ENCODE assay signal across 8 cellular contexts in the genomic region with DNA sequence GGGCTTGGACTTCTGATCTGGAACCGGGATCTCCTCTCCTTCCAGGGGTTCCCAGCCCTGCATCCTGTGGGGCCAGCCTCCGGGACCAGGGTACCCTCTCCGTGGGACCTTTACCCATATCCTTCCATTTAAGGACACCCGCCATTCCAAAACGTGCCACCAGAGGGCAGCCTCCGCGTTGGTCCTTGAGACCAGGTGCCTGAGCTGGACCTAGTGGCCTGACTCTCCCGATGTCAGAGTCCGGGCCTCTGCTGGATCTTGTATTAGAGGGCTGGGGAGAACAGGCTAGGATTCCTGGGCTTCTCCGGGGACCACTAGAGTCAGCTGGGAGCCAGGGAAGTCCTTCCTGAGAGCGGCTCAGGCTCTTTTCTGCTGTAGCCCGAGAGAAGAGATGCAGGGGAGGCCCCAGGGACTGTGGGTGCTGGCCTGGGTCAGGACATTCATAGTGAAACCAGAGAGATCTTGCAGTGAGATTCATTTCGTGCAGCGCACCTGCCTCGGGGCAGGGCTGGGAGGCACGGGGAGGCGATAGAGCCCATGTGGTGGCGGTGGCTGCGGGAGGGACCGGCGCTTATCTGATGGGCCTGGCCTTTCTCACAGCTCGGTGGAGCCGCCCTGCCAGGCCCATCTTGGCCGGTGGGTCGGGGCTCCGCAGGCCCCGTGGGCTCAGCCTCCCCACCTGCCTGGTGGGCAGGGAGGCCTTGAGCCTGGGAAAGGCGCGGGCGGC. TPM values are rescaled to one million over a fixed set of nuclear protein-coding genes. Genes with fewer than 3 reads are reported as not detected.
A peak's percentile ranks its signal among the peaks of the same experiment; 100 is the strongest.
DNase-seq lines count a peak whose midpoint lies in the region; ATAC-seq and TF ChIP-seq lines count a peak whose summit lies in the region.

No MANE protein-coding gene starts in this region.

- H3K4me3 ChIP-seq in lung: no peak overlapping the region

- 54 to 55% methylated on average over 30 of the region's 30 CpGs for WGBS in lung, 2 donors

- ATAC-seq in GM18858 (IDR thresholded peaks at IDR 0.05; ENCODE audit: unreplicated experiment) (peak; percentile 90), HG03066 (IDR thresholded peaks at IDR 0.05; ENCODE audit: low read depth, unreplicated experiment) (peak; percentile 89), lung (ENCODE audit: insufficient read depth, low FRiP score) (peak; percentile 84)

- peaks cover 0 to 6% of the 10 kb centered on the region in 2 donors for H3K9me3 ChIP-seq in lung (ENCODE audit: control insufficient read depth in 2 of 2, insufficient read depth in 1 of 2, low read length in 1 of 2)

- H3K4me1 ChIP-seq in lung (ENCODE audit: control insufficient read depth in 2 of 2, insufficient read depth in 2 of 2, low read length in 2 of 2): no peaks in the 10 kb centered on the region

- peak; percentile 78 for TF ChIP-seq CTCF in lung (IDR thresholded peaks at IDR 0.05; ENCODE audit: control extremely low read depth, extremely low read depth)

- no peak overlapping the region for H3K27ac ChIP-seq in lung (ENCODE audit: low read depth in 1 of 2, low read length in 1 of 2)

- H3K36me3 ChIP-seq in lung (ENCODE audit: control insufficient read depth in 2 of 2, insufficient read depth in 2 of 2, low read length in 2 of 2): no peaks in the 10 kb centered on the region

- no peaks in the 10 kb centered on the region for H3K27me3 ChIP-seq in lung (ENCODE audit: control insufficient read depth, insufficient read depth)

- DNase-seq in AML-193 (lab: John Stamatoyannopoulos, UW) (peak; percentile 46 to 47), NCI-H2196 (lab: John Stamatoyannopoulos, UW; ENCODE audit: unreplicated experiment) (peak; percentile 87), dedifferentiated amniotic fluid mesenchymal stem cell (ENCODE audit: extremely low spot score) (peak; percentile 62), lung (ENCODE audit: low spot score) (peak; percentile 86)
- peak; percentile 86 for DNase-seq in activated CD4-positive, alpha-beta T cell treated with anti-CD3 and anti-CD28 coated beads for 48 hours
- DNase-seq in stimulated activated CD8-positive, alpha-beta memory T cell treated with anti-CD3 and anti-CD28 coated beads, Interleukin-15, amount 100 ng/mL, for 24 hours (ENCODE audit: low read depth): peak; percentile 80

RNA-seq across cellular contexts. Expression of a gene that starts 9.8 kb away (rescaled TPM):
- total RNA-seq in lung: under 1 TPM; 0.21 to 0.71 TPM
- under 1 TPM; 0.02 to 0.10 TPM for polyA plus RNA-seq in lung

RNA-seq across cellular contexts. Expression of a gene that starts 41.3 kb away (rescaled TPM):
- total RNA-seq in lung: 10 to 100 TPM; 16.4 to 18.2 TPM
- polyA plus RNA-seq in lung: 10 to 100 TPM; 10.6 to 12.9 TPM
